Comparison of ENCODE assay signal across 16 cellular contexts in genomic region chr10:18333616-18334015, GRCh38.
DNase-seq lines count a peak whose midpoint lies in the region; ATAC-seq and TF ChIP-seq lines count a peak whose summit lies in the region.
"Had no signal": no experiment of that assay in that cellular context is flagged by ENCODE, and none has a peak within 500 bp of the region (broad histone marks: within the 10 kb centered on the region; RNA-seq: fewer than 3 reads in every experiment).

No MANE protein-coding gene starts in this region.

- peak overlapping the region; percentile 66 for H3K4me3 ChIP-seq in GM23248
- H3K4me3 ChIP-seq in right lobe of liver: peak overlapping the region in 2 of 3 donors; percentile 12 to 26
- peak overlapping the region; percentile 62 for H3K4me3 ChIP-seq in thoracic aorta
- H3K4me3 ChIP-seq: smooth muscle cell had no signal

- intact Hi-C loops in right lobe of liver (cut with DNase I): no loop called here

- peak overlapping the region; percentile 75 for H2AFZ ChIP-seq in GM23248
- H2AFZ ChIP-seq: parathyroid adenoma had no signal

- peak; percentile 26 to 76 (median 32) for ATAC-seq in right lobe of liver
- ATAC-seq in thoracic aorta (ENCODE audit: insufficient number of reproducible peaks, low FRiP score, low read depth): no peak
- no peak for ATAC-seq in activated CD4-positive, CD25-positive, alpha-beta regulatory T cell treated with anti-CD3 and anti-CD28 coated beads, Interleukin-2, amount 50 U/mL, for 24 hours
- ATAC-seq in omental fat pad (ENCODE audit: low FRiP score): no peak
- ATAC-seq: activated CD4-positive, alpha-beta T cell treated with anti-CD3 and anti-CD28 coated beads for 36 hours; naive thymus-derived CD4-positive, alpha-beta T cell had no signal

- 7 to 11% methylated on average over 6 of the region's 6 CpGs for WGBS in GM23248 (ENCODE audit: low coverage in 1 of 2, low lambda C conversion rate in 2 of 2, missing lambda C conversion rate in 2 of 2), 2 experiments
- WGBS in right lobe of liver (ENCODE audit: insufficient coverage, low coverage, low lambda C conversion rate, missing lambda C conversion rate): 23% methylated on average over 6 of the region's 6 CpGs

- H3K79me2 ChIP-seq in GM23248 (ENCODE audit: insufficient read depth): no peaks in the 10 kb centered on the region
- H3K79me2 ChIP-seq: parathyroid adenoma had no signal

- in situ Hi-C loops in GM23248 (cut with MboI): no loop called here

- H3K4me1 ChIP-seq in GM23248 (ENCODE audit: insufficient read depth) (no peaks in the 10 kb centered on the region; the same call in 1 of the 2 replicates), right lobe of liver (peaks cover 0 to 31% (median 7%) of the 10 kb centered on the region in 4 donors), thoracic aorta (ENCODE audit: control insufficient read depth in 1 of 2, low read depth in 2 of 2) (peaks cover 5 to 24% of the 10 kb centered on the region in 2 donors)
- H3K4me1 ChIP-seq: parathyroid adenoma had no signal

- TF ChIP-seq POLR2A in right lobe of liver (IDR thresholded peaks at IDR 0.05): no peak

- H3F3A ChIP-seq in GM23248 (ENCODE audit: insufficient read depth): no peaks in the 10 kb centered on the region

- H4K20me1 ChIP-seq in GM23248 (ENCODE audit: insufficient read depth): no peaks in the 10 kb centered on the region

- no peaks in the 10 kb centered on the region for H3K36me3 ChIP-seq in GM23248 (ENCODE audit: low read depth)
- H3K36me3 ChIP-seq in right lobe of liver: no peaks in the 10 kb centered on the region
- no peaks in the 10 kb centered on the region for H3K36me3 ChIP-seq in thoracic aorta

- H3K27me3 ChIP-seq in GM23248 (replicated peaks; ENCODE audit: insufficient read depth) (no peaks in the 10 kb centered on the region), right lobe of liver (no peaks in the 10 kb centered on the region), thoracic aorta (replicated peaks; ENCODE audit: insufficient read depth) (no peaks in the 10 kb centered on the region)

- H3K9me2 ChIP-seq in GM23248 (ENCODE audit: insufficient read depth): no peaks in the 10 kb centered on the region

- peak overlapping the region; percentile 40 for H3K4me2 ChIP-seq in GM23248 (ENCODE audit: unreplicated experiment)
- H3K4me2 ChIP-seq: smooth muscle cell had no signal

- TF ChIP-seq CTCF in right lobe of liver (IDR thresholded peaks at IDR 0.05) (no peak), thoracic aorta (IDR thresholded peaks at IDR 0.05) (no peak), omental fat pad (IDR thresholded peaks at IDR 0.05) (no peak)

- peak overlapping the region; percentile 53 for H3K9ac ChIP-seq in GM23248
- H3K9ac ChIP-seq: parathyroid adenoma had no signal

- H3K27ac ChIP-seq in GM23248 (no peak overlapping the region), cingulate gyrus (ENCODE audit: low read depth, low read length) (peak overlapping the region; percentile 16), right lobe of liver (peak overlapping the region in 2 of 3 donors; percentile 52 to 71), thoracic aorta (peak overlapping the region; percentile 16 to 57)
- H3K27ac ChIP-seq: parathyroid adenoma had no signal

- DNase-seq in GM23248: peak; percentile 32
- DNase-seq in right lobe of liver: no peak
- DNase-seq in thoracic aorta (ENCODE audit: low spot score): no peak
- DNase-seq in NCI-H226: no peak
- no peak for DNase-seq in omental fat pad (ENCODE audit: low spot score)
- DNase-seq: activated CD4-positive, alpha-beta T cell treated with anti-CD3 and anti-CD28 coated beads for 36 hours; Calu3; erythroblast; naive thymus-derived CD4-positive, alpha-beta T cell; NCI-H1436; NCI-H526 treated with DMSO at 0.1 percent for 48 hours; SW 1271 had no signal

- H3K9me3 ChIP-seq in GM23248 (ENCODE audit: low read depth) (no peaks in the 10 kb centered on the region), right lobe of liver (no peaks in the 10 kb centered on the region), thoracic aorta (no peaks in the 10 kb centered on the region)

Comparison
In these comparisons a context has a peak if more than half of its experiments do, and no peak if none do; other contexts are left out.
1. ATAC-seq: peak in right lobe of liver (4 of 4); none in thoracic aorta (single experiment), activated CD4-positive, CD25-positive, alpha-beta regulatory T cell treated with anti-CD3 and anti-CD28 coated beads, Interleukin-2, amount 50 U/mL, for 24 hours (0 of 2) and omental fat pad (single experiment).
2. Peak in every context shown above with its lines, with median percentiles within 50 percentile points of each other: H3K4me3 ChIP-seq.